11 cellular contexts compared by ENCODE assay signal in the genomic region with DNA sequence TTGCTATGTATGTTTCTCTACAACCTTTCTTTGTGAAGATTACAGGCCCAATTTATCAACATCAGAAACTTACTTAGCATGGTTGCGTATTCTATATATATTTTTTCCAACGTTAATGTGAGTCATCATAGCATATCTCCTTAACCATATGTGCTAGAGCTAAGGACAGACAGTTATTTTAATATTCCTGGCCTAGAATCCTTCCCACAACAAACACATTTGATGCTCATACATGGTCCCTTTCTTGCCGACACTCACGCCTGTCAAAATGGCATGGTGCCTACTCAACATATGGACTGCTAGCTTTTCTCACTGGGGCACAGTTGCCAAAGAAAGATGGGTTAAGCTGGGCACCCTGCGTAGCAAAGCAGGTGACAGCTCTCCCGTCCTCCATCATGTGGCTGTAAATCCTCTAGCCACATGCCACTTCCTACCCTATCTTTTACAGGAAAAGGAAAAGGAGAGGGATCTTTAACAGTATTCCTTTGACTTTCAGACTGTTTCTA.
DNase-seq lines count a peak whose midpoint lies in the region; ATAC-seq and TF ChIP-seq lines count a peak whose summit lies in the region.
"Had no signal": no experiment of that assay in that cellular context is flagged by ENCODE, and none has a peak within 500 bp of the region (broad histone marks: within the 10 kb centered on the region; RNA-seq: fewer than 3 reads in every experiment).

No MANE protein-coding gene starts in this region.

- TSS peak; percentile 98 for BruUV-seq in MCF 10A (replicated peaks; lab: Mats Ljungman, UMichigan)

- TF ChIP-seq POLR2A in breast epithelium (IDR thresholded peaks at IDR 0.05) (no peak), esophagus squamous epithelium (IDR thresholded peaks at IDR 0.05) (no peak), suprapubic skin (IDR thresholded peaks at IDR 0.05) (no peak)

- H3K9me3 ChIP-seq in breast epithelium (no peaks in the 10 kb centered on the region), esophagus squamous epithelium (no peaks in the 10 kb centered on the region), suprapubic skin (no peaks in the 10 kb centered on the region)

- WGBS in esophagus squamous epithelium, 2 donors: 70 to 84% methylated on average over 6 of the region's 6 CpGs
- 79% methylated on average over 6 of the region's 6 CpGs for WGBS in suprapubic skin

- peak overlapping the region in 1 of 2 donors; percentile 48 for H3K27ac ChIP-seq in breast epithelium
- peak overlapping the region in 3 of 4 donors; percentile 27 to 51 (median 47) for H3K27ac ChIP-seq in esophagus squamous epithelium
- H3K27ac ChIP-seq in suprapubic skin: peak overlapping the region; percentile 40
- H3K27ac ChIP-seq: parathyroid adenoma had no signal

- H3K4me3 ChIP-seq in breast epithelium (no peak overlapping the region), esophagus squamous epithelium (no peak overlapping the region), suprapubic skin (no peak overlapping the region)

- H3K4me1 ChIP-seq in breast epithelium: no peaks in the 10 kb centered on the region
- H3K4me1 ChIP-seq in esophagus squamous epithelium: peaks cover 5 to 12% (median 7%) of the 10 kb centered on the region in 3 donors
- H3K4me1 ChIP-seq in suprapubic skin: peaks cover 5% of the 10 kb centered on the region
- H3K4me1 ChIP-seq: parathyroid adenoma had no signal

- H3K4me3 Mint-ChIP-seq in MCF 10A (ENCODE audit: unreplicated experiment): no peak overlapping the region
- no peak overlapping the region for H3K4me3 Mint-ChIP-seq in effector memory CD8-positive, alpha-beta T cell
- H3K4me3 Mint-ChIP-seq: activated naive CD8-positive, alpha-beta T cell treated with anti-CD3 and anti-CD28 coated beads for 36 hours had no signal

- peaks cover 19% of the 10 kb centered on the region for H3K4me1 Mint-ChIP-seq in MCF 10A (ENCODE audit: insufficient read depth, unreplicated experiment)
- peaks cover 0 to 8% of the 10 kb centered on the region in 2 donors for H3K4me1 Mint-ChIP-seq in effector memory CD8-positive, alpha-beta T cell (ENCODE audit: low read depth in 2 of 2)

- CTCF ChIA-PET in MCF 10A (lab: Yijun Ruan, JAX): interaction anchor here (0.6 to 4.6 kb wide), 6 partner anchors 9 to 847 kb away, joined by 3 to 26 read pairs (median 3); no protein-coding TSS in a partner anchor

- H3K36me3 ChIP-seq in breast epithelium: no peaks in the 10 kb centered on the region
- no peaks in the 10 kb centered on the region for H3K36me3 ChIP-seq in esophagus squamous epithelium
- no peaks in the 10 kb centered on the region for H3K36me3 ChIP-seq in suprapubic skin

- H3K27me3 ChIP-seq in breast epithelium (no peaks in the 10 kb centered on the region), esophagus squamous epithelium (no peaks in the 10 kb centered on the region), suprapubic skin (no peaks in the 10 kb centered on the region)

- POLR2A ChIA-PET in MCF 10A (lab: Yijun Ruan, JAX): interaction anchor here (0.6 to 1.1 kb wide), 3 partner anchors 8 to 114 kb away, joined by 3 read pairs; no protein-coding TSS in a partner anchor

- no peak for TF ChIP-seq CTCF in MCF 10A (IDR thresholded peaks at IDR 0.05; ENCODE audit: unreplicated experiment)
- TF ChIP-seq CTCF in breast epithelium (IDR thresholded peaks at IDR 0.05): no peak
- TF ChIP-seq CTCF in esophagus squamous epithelium (IDR thresholded peaks at IDR 0.05): no peak
- no peak for TF ChIP-seq CTCF in suprapubic skin (IDR thresholded peaks at IDR 0.05)

- TF ChIP-seq EP300 in suprapubic skin (IDR thresholded peaks at IDR 0.05): no peak

- peaks cover 8% of the 10 kb centered on the region for H3K9me3 Mint-ChIP-seq in MCF 10A (ENCODE audit: unreplicated experiment)
- H3K9me3 Mint-ChIP-seq in effector memory CD8-positive, alpha-beta T cell: no peaks in the 10 kb centered on the region
- H3K9me3 Mint-ChIP-seq: activated naive CD8-positive, alpha-beta T cell treated with anti-CD3 and anti-CD28 coated beads for 36 hours had no signal

- no peak for ATAC-seq in effector memory CD8-positive, alpha-beta T cell (replicated peaks)

- peak overlapping the region; percentile 92 for H3K27ac Mint-ChIP-seq in MCF 10A (ENCODE audit: low read depth, unreplicated experiment)
- no peak overlapping the region for H3K27ac Mint-ChIP-seq in effector memory CD8-positive, alpha-beta T cell
- H3K27ac Mint-ChIP-seq: activated naive CD8-positive, alpha-beta T cell treated with anti-CD3 and anti-CD28 coated beads for 36 hours had no signal

- intact Hi-C loops in MCF 10A (cut with micrococcal nuclease) (loop anchor here (2.0 kb wide), 1 partner anchor 847 kb away; no protein-coding TSS in a partner anchor), breast epithelium (cut with DNase I; ENCODE audit: low total_unique reads) (loop anchor here (2.0 kb wide), 1 partner anchor 29 kb away; no protein-coding TSS in a partner anchor), esophagus squamous epithelium (cut with DNase I) (no loop called here)

- no peak for DNase-seq in MCF 10A (ENCODE audit: unreplicated experiment)
- no peak for DNase-seq in breast epithelium (ENCODE audit: low spot score in 2 of 2)
- peak; percentile 70 for DNase-seq in SHP77 treated with DMSO at 0.1 percent for 48 hours (lab: John Stamatoyannopoulos, UW)
- DNase-seq in esophagus squamous epithelium (lab: John Stamatoyannopoulos, UW): no peak
- DNase-seq in suprapubic skin (ENCODE audit: low spot score in 2 of 2): no peak
- no peak for DNase-seq in ecto neural progenitor cell (ENCODE audit: low spot score)
- no peak for DNase-seq in effector CD8-positive, alpha-beta T cell (lab: John Stamatoyannopoulos, UW)
- DNase-seq in effector memory CD8-positive, alpha-beta T cell: no peak
- DNase-seq: activated naive CD8-positive, alpha-beta T cell treated with anti-CD3 and anti-CD28 coated beads for 36 hours; stimulated activated CD4-positive, alpha-beta T cell treated with anti-CD3 and anti-CD28 coated beads, Interleukin-15, amount 100 ng/mL, for 24 hours had no signal

- peaks cover 5% of the 10 kb centered on the region for H3K36me3 Mint-ChIP-seq in MCF 10A (ENCODE audit: insufficient read depth, unreplicated experiment)
- H3K36me3 Mint-ChIP-seq in effector memory CD8-positive, alpha-beta T cell (ENCODE audit: insufficient read depth): no peaks in the 10 kb centered on the region
- H3K36me3 Mint-ChIP-seq: activated naive CD8-positive, alpha-beta T cell treated with anti-CD3 and anti-CD28 coated beads for 36 hours had no signal

- no peaks in the 10 kb centered on the region for H3K27me3 Mint-ChIP-seq in MCF 10A (ENCODE audit: insufficient read depth, unreplicated experiment)
- H3K27me3 Mint-ChIP-seq in effector memory CD8-positive, alpha-beta T cell: peaks cover 24 to 30% of the 10 kb centered on the region in 2 donors
